1 cellular context compared by ENCODE assay signal in genomic region chr11:75783416-75784084, GRCh38.
TF ChIP-seq lines count a peak whose summit lies in the region.

No MANE protein-coding gene starts in this region.

TF ChIP-seq in HepG2, 621 proteins besides CTCF, POLR2A, EP300 and RAD21 (continued from another document):
- TF ChIP-seq HMGXB3 (CRISPR knock-in tag; IDR thresholded peaks at IDR 0.05; ENCODE audit: borderline replicate concordance) (no peak), SMAD9 (CRISPR knock-in tag; IDR thresholded peaks at IDR 0.05) (no peak), ZNF543 (CRISPR knock-in tag; IDR thresholded peaks at IDR 0.05) (no peak), E2F5 (CRISPR knock-in tag; conservative IDR thresholded peaks at IDR 0.05) (no peak), SATB2 (CRISPR knock-in tag; IDR thresholded peaks at IDR 0.05) (no peak), KMT2A (CRISPR knock-in tag; IDR thresholded peaks at IDR 0.05) (no peak), HNF1B (CRISPR knock-in tag; IDR thresholded peaks at IDR 0.05) (no peak), DR1 (CRISPR knock-in tag; IDR thresholded peaks at IDR 0.05) (no peak), ZNF18 (CRISPR knock-in tag; IDR thresholded peaks at IDR 0.05; ENCODE audit: insufficient replicate concordance) (no peak), SUZ12 (IDR thresholded peaks at IDR 0.05; ENCODE audit: low read depth, low read length) (no peak), RBFOX2 (IDR thresholded peaks at IDR 0.05; ENCODE audit: low read depth, low read length) (0 out of 2 replicates have a peak, but pooled peaks have one; percentile 1), ZNF639 (CRISPR knock-in tag; conservative IDR thresholded peaks at IDR 0.05) (no peak), ZFP36L2 (CRISPR knock-in tag; IDR thresholded peaks at IDR 0.05) (no peak), ZNF501 (CRISPR knock-in tag; IDR thresholded peaks at IDR 0.05) (peak; percentile 25; the same call in 1 of the 2 replicates), ZNF891 (CRISPR knock-in tag; IDR thresholded peaks at IDR 0.05) (peak; percentile 53; the same call in 1 of the 2 replicates), DMAP1 (CRISPR knock-in tag; IDR thresholded peaks at IDR 0.05) (0 out of 2 replicates have a peak, but pooled peaks have one; percentile 8), ZNF230 (CRISPR knock-in tag; IDR thresholded peaks at IDR 0.05) (no peak), ZFP37 (CRISPR knock-in tag; IDR thresholded peaks at IDR 0.05; ENCODE audit: borderline replicate concordance) (no peak), RCOR2 (CRISPR knock-in tag; IDR thresholded peaks at IDR 0.05) (no peak), ETS1 (CRISPR knock-in tag; IDR thresholded peaks at IDR 0.05) (no peak), NFKB2 (CRISPR knock-in tag; IDR thresholded peaks at IDR 0.05; ENCODE audit: borderline replicate concordance) (no peak), FLYWCH1 (CRISPR knock-in tag; IDR thresholded peaks at IDR 0.05) (no peak)
